Comparison of ENCODE assay signal across 8 cellular contexts in the genomic region with DNA sequence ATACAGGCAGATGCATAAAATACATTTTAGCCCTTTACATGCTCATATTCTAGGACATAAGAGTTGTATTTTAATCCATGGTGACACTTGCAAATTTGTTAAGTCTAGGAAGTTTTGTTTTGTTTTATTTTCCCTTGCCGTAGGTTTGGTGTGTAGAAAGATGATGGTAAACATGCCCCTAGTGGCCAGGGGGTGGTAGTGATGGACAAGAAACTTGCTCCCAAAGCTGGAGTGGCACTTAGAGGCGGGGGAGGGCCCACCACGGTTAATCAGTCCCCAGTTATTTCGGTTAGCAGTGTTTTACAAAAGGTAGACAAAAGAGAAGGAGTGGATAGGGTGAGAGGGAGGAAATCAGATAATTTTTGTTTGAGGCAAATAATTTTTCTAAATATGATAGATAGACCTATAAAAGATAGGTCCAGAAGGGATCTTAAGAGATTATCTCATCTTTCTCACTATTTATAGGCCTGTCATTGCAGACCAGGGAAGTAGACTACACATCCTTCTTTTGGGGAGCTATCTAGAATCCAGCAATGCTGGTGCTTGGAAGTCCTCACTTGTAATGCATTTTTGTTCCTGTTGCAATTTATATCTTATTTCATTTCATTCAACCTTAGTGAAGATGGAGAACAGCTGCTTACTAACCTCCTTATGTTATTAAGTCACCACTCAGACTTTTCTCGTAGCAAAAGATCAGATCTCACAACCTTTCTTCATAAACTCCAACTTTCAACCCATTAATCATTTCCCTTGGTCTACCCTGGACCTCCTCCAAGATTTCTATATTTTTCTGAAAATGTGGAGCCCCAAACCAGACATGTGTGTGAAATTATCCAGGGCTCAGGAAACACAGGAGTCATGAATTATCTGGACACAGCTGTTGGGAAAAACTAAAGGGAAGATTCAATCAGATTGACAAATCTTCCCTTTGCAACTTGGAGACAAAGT. TPM values are rescaled to one million over a fixed set of nuclear protein-coding genes. Genes with fewer than 3 reads are reported as not detected.
DNase-seq lines count a peak whose midpoint lies in the region; ATAC-seq, FAIRE-seq and TF ChIP-seq lines count a peak whose summit lies in the region.

No MANE protein-coding gene starts in this region.

- H3K4me3 Mint-ChIP-seq in T-helper 2 cell treated with Interferon-gamma antibody and Interleukin-4, amounts not matched to agents 5 μg/mL and 100 μg/mL, for 36 hours, result no peak overlapping the region

- peaks cover 5% of the 10 kb centered on the region for H3K4me1 Mint-ChIP-seq in T-helper 2 cell treated with Interferon-gamma antibody and Interleukin-4, amounts not matched to agents 5 μg/mL and 100 μg/mL, for 36 hours (ENCODE audit: low read depth)

- H3K27me3 Mint-ChIP-seq in T-helper 2 cell treated with Interferon-gamma antibody and Interleukin-4, amounts not matched to agents 5 μg/mL and 100 μg/mL, for 36 hours (ENCODE audit: low read depth), result peaks cover 36% of the 10 kb centered on the region

- H3K27me3 ChIP-seq in right atrium auricular region, result no peaks in the 10 kb centered on the region

- H3K36me3 Mint-ChIP-seq in T-helper 2 cell treated with Interferon-gamma antibody and Interleukin-4, amounts not matched to agents 5 μg/mL and 100 μg/mL, for 36 hours (ENCODE audit: low read depth), result no peaks in the 10 kb centered on the region

- no peak overlapping the region for H3K27ac Mint-ChIP-seq in T-helper 2 cell treated with Interferon-gamma antibody and Interleukin-4, amounts not matched to agents 5 μg/mL and 100 μg/mL, for 36 hours

- peak; percentile 32 for FAIRE-seq in RCC 7860 (lab: Jason Lieb, UNC)

- DNase-seq in COLO668 (lab: John Stamatoyannopoulos, UW; ENCODE audit: unreplicated experiment) (peak; percentile 5), RCC 7860 (ENCODE audit: low spot score) (peak; percentile 20), right atrium auricular region (ENCODE audit: low spot score) (no peak), RPMI8226 (no peak)
- DNase-seq in T-helper 2 cell treated with Interferon-gamma antibody and Interleukin-4, amounts not matched to agents 5 μg/mL and 100 μg/mL, for 36 hours (ENCODE audit: low spot score), result no peak

- no peaks in the 10 kb centered on the region for H3K9me3 Mint-ChIP-seq in T-helper 2 cell treated with Interferon-gamma antibody and Interleukin-4, amounts not matched to agents 5 μg/mL and 100 μg/mL, for 36 hours

- H3K27ac ChIP-seq in right atrium auricular region, result no peak overlapping the region

- peaks cover 0 to 11% of the 10 kb centered on the region in 2 donors for H3K4me1 ChIP-seq in right atrium auricular region

- peak; percentile 81 for ATAC-seq in GM18907 (IDR thresholded peaks at IDR 0.05; ENCODE audit: unreplicated experiment)
- peak; percentile 73 for ATAC-seq in HG02981 (IDR thresholded peaks at IDR 0.05; ENCODE audit: unreplicated experiment)
- ATAC-seq in HG03045 (IDR thresholded peaks at IDR 0.05; ENCODE audit: unreplicated experiment), result no peak

- no peaks in the 10 kb centered on the region for H3K36me3 ChIP-seq in right atrium auricular region

- no peaks in the 10 kb centered on the region for H3K9me3 ChIP-seq in right atrium auricular region

- TF ChIP-seq CTCF in right atrium auricular region (IDR thresholded peaks at IDR 0.05), result peak; percentile 47 to 68

- no peak overlapping the region for H3K4me3 ChIP-seq in right atrium auricular region

RNA-seq across cellular contexts. Expression of a gene that starts 5.9 kb away (rescaled TPM):
- under 1 TPM in 1 of 2 donors, not detected in 1; 0.20 TPM for total RNA-seq in right atrium auricular region

Comparison
In these comparisons a context has a peak if more than half of its experiments do, and no peak if none do; other contexts are left out.
1. DNase-seq: peak in COLO668 (single experiment) and RCC 7860 (single experiment); none in right atrium auricular region (single experiment), T-helper 2 cell treated with Interferon-gamma antibody and Interleukin-4, amounts not matched to agents 5 μg/mL and 100 μg/mL, for 36 hours (single experiment) and RPMI8226 (single experiment).